ENCODE assay signal across 15 cellular contexts in genomic region chr1:204171751-204172178, GRCh38. TPM values are rescaled to one million over a fixed set of nuclear protein-coding genes. Genes with fewer than 3 reads are reported as not detected.
DNase-seq lines count a peak whose midpoint lies in the region; ATAC-seq and TF ChIP-seq lines count a peak whose summit lies in the region.
"Had no signal": no experiment of that assay in that cellular context is flagged by ENCODE, and none has a peak within 500 bp of the region (broad histone marks: within the 10 kb centered on the region; RNA-seq: fewer than 3 reads in every experiment).

No MANE protein-coding gene starts in this region.

- H3K79me2 ChIP-seq in trophoblast cell (ENCODE audit: control insufficient read depth, insufficient read depth, low read length, poor library complexity) = no peaks in the 10 kb centered on the region

- H3K36me3 Mint-ChIP-seq in HFFc6 (ENCODE audit: low read depth) = peaks cover 18% of the 10 kb centered on the region; the same call in 1 of the 2 replicates

- no peaks in the 10 kb centered on the region for H3K79me1 ChIP-seq in trophoblast cell (ENCODE audit: low read length)

- peaks cover 2 to 7% of the 10 kb centered on the region in 2 experiments for H3K4me1 ChIP-seq in trophoblast cell (ENCODE audit: control insufficient read depth in 1 of 2, insufficient read depth in 2 of 2, low read length in 2 of 2)
- no peaks in the 10 kb centered on the region for H3K4me1 ChIP-seq in heart right ventricle
- H3K4me1 ChIP-seq: colonic mucosa had no signal

- intact Hi-C loops in heart right ventricle (cut with DNase I) = no loop called here

- peak overlapping the region; percentile 94 for H3K27ac ChIP-seq in epithelial cell of prostate
- H3K27ac ChIP-seq in trophoblast cell (ENCODE audit: low read depth, low read length) = no peak overlapping the region
- no peak overlapping the region for H3K27ac ChIP-seq in heart right ventricle
- H3K27ac ChIP-seq: colonic mucosa, SK-N-MC had no signal

- H3K36me3 ChIP-seq in trophoblast cell (ENCODE audit: control insufficient read depth in 1 of 2, insufficient read depth in 2 of 2, low read length in 2 of 2) (no peaks in the 10 kb centered on the region), heart right ventricle (no peaks in the 10 kb centered on the region), H7 (replicated peaks; ENCODE audit: control insufficient read depth, insufficient read depth, low read length) (no peaks in the 10 kb centered on the region)
- H3K36me3 ChIP-seq: colonic mucosa had no signal

- peaks cover 2% of the 10 kb centered on the region for H3K9me3 ChIP-seq in trophoblast cell (ENCODE audit: insufficient read depth, low read depth, low read length)
- peaks cover 0 to 32% (median 16%) of the 10 kb centered on the region in 11 donors for H3K9me3 ChIP-seq in heart right ventricle
- H3K9me3 ChIP-seq: colonic mucosa had no signal

- H2BK5ac ChIP-seq in trophoblast cell (ENCODE audit: low read depth, low read length, poor library complexity) = no peak overlapping the region

- no peak overlapping the region for H2BK12ac ChIP-seq in trophoblast cell (ENCODE audit: low read length)

- no peak overlapping the region for H4K8ac ChIP-seq in trophoblast cell (ENCODE audit: low read depth, low read length)

- H3K4me1 Mint-ChIP-seq in HFFc6 (ENCODE audit: low read depth) = peaks cover 32% of the 10 kb centered on the region
- H3K4me1 Mint-ChIP-seq: activated CD4-positive, alpha-beta T cell treated with anti-CD3 and anti-CD28 coated beads for 36 hours had no signal

- no peak overlapping the region for H2BK120ac ChIP-seq in trophoblast cell (ENCODE audit: insufficient read depth, low read length, poor library complexity)

- TF ChIP-seq CTCF in HFFc6 (IDR thresholded peaks at IDR 0.05) (no peak), heart right ventricle (IDR thresholded peaks at IDR 0.05) (no peak)

- H4K91ac ChIP-seq in trophoblast cell (ENCODE audit: low read depth, low read length) = no peak overlapping the region

- H4K12ac ChIP-seq in trophoblast cell (ENCODE audit: low read depth, low read length) = no peak overlapping the region

- H3K4me3 Mint-ChIP-seq in HFFc6 = peak overlapping the region; percentile 14
- H3K4me3 Mint-ChIP-seq: activated CD4-positive, alpha-beta T cell treated with anti-CD3 and anti-CD28 coated beads for 36 hours had no signal

- H3K4me3 ChIP-seq in trophoblast cell (ENCODE audit: low read depth, low read length) = no peak overlapping the region
- H3K4me3 ChIP-seq in heart right ventricle = no peak overlapping the region
- no peak overlapping the region for H3K4me3 ChIP-seq in H7 (ENCODE audit: insufficient read depth, low read depth, low read length)
- H3K4me3 ChIP-seq: colonic mucosa, SK-N-MC had no signal

- no peak overlapping the region for H3K23ac ChIP-seq in trophoblast cell (ENCODE audit: low read length)

- no peak overlapping the region for H3K4ac ChIP-seq in trophoblast cell (ENCODE audit: low read depth, low read length)

- WGBS in trophoblast cell (ENCODE audit: extremely low coverage, insufficient coverage, insufficient read length) = no CpG with 5 or more reads among the region's 4 CpGs
- WGBS in heart right ventricle, 2 donors = 57 to 64% methylated on average over 4 of the region's 4 CpGs

- no peak overlapping the region for H3K9ac ChIP-seq in trophoblast cell (ENCODE audit: low read length)

- H3K27me3 Mint-ChIP-seq in HFFc6 (ENCODE audit: insufficient read depth) = no peaks in the 10 kb centered on the region

- DNase-seq in HFFc6 (peak; percentile 77), RKO (ENCODE audit: low spot score) (peak; percentile 85), epithelial cell of prostate (ENCODE audit: low read depth, low spot score) (peak; percentile 98), trophoblast cell (peak; percentile 70 to 96), heart right ventricle (no peak), amygdala (lab: John Stamatoyannopoulos, UW) (no peak), H7 (no peak)
- DNase-seq: activated CD4-positive, alpha-beta T cell treated with anti-CD3 and anti-CD28 coated beads for 36 hours; activated effector memory CD4-positive, alpha-beta T cell treated with anti-CD3 and anti-CD28 coated beads, Interleukin-2, amount 50 U/mL, for 16 hours; colonic mucosa; glutamatergic neuron had no signal

- no peak for ATAC-seq in heart right ventricle
- ATAC-seq in HG03342 (IDR thresholded peaks at IDR 0.05; ENCODE audit: unreplicated experiment) = no peak
- ATAC-seq: activated CD4-positive, alpha-beta T cell treated with anti-CD3 and anti-CD28 coated beads for 36 hours had no signal

- H3K27ac Mint-ChIP-seq in HFFc6 = peak overlapping the region; percentile 83
- H3K27ac Mint-ChIP-seq: activated CD4-positive, alpha-beta T cell treated with anti-CD3 and anti-CD28 coated beads for 36 hours had no signal

- H3K9me3 Mint-ChIP-seq in HFFc6 = peaks cover 17% of the 10 kb centered on the region

- H3K4me2 ChIP-seq in trophoblast cell (ENCODE audit: low read length) = no peak overlapping the region

- no peak overlapping the region for H3K18ac ChIP-seq in trophoblast cell (ENCODE audit: low read length)

- no peaks in the 10 kb centered on the region for H3K27me3 ChIP-seq in trophoblast cell (ENCODE audit: insufficient read depth, low read length)
- H3K27me3 ChIP-seq in heart right ventricle = peaks cover 0 to 23% (median 8%) of the 10 kb centered on the region in 7 donors
- H3K27me3 ChIP-seq in H7 (ENCODE audit: control insufficient read depth, insufficient read depth, low read length) = peaks cover 2% of the 10 kb centered on the region; the same call in 1 of the 2 replicates
- H3K27me3 ChIP-seq: colonic mucosa had no signal

- H2AFZ ChIP-seq in trophoblast cell (ENCODE audit: insufficient read depth, low read length, poor library complexity) = no peak overlapping the region

- no peak overlapping the region for H3K14ac ChIP-seq in trophoblast cell (ENCODE audit: low read length)

- no peak overlapping the region for H2AK5ac ChIP-seq in trophoblast cell (ENCODE audit: low read length)

RNA-seq across cellular contexts. Expression of gene REN, which starts 5.6 kb away (rescaled TPM):
- total RNA-seq in HFFc6 (2021; fragmentation: NEBNext Ultra II Directional; extraction: Animal tissue kit (Norgen Biotek cat#: 25700)) = under 1 TPM in 5 of 6 experiments, not detected in 1; 0.17 to 0.39 (median 0.34) TPM
- polyA plus RNA-seq in trophoblast cell (2013) = 0.04 TPM in 1 of 2 replicates, not detected in the other
- not detected for total RNA-seq in heart right ventricle
- not detected for polyA plus RNA-seq in heart right ventricle
- not detected in 2 replicates for total RNA-seq in H7 (2014; rRNA removed; shearing (Covaris generic))
- total RNA-seq: activated CD4-positive, alpha-beta T cell treated with anti-CD3 and anti-CD28 coated beads for 36 hours; NCI-H460; posterior vena cava had no signal

RNA-seq across cellular contexts. Expression of gene ETNK2, which starts 19.9 kb away (rescaled TPM):
- 1 to 10 TPM; 3.1 to 6.3 (median 3.9) TPM for total RNA-seq in HFFc6 (2021; fragmentation: NEBNext Ultra II Directional; extraction: Animal tissue kit (Norgen Biotek cat#: 25700))
- 7.7 and 8.1 TPM in 2 replicates for polyA plus RNA-seq in trophoblast cell (2013)
- total RNA-seq in heart right ventricle = 1 to 10 TPM in 8 of 10 donors, under 1 TPM in 2; 0.47 to 5.2 (median 2.3) TPM
- 1 to 10 TPM; 1.1 to 4.2 TPM for polyA plus RNA-seq in heart right ventricle
- total RNA-seq in H7 (2014; rRNA removed; shearing (Covaris generic)) = 44.3 and 57.7 TPM in 2 replicates

RNA-seq across cellular contexts. Expression of gene KISS1, which starts 24.5 kb away (rescaled TPM):
- 1 to 10 TPM; 2.6 to 4.3 (median 3.6) TPM for total RNA-seq in HFFc6 (2021; fragmentation: NEBNext Ultra II Directional; extraction: Animal tissue kit (Norgen Biotek cat#: 25700))
- 0.08 TPM in 1 of 2 replicates, not detected in the other for polyA plus RNA-seq in trophoblast cell (2013)
- not detected for total RNA-seq in heart right ventricle
- polyA plus RNA-seq in heart right ventricle = not detected
- total RNA-seq in H7 (2014; rRNA removed; shearing (Covaris generic)) = not detected in 2 replicates
- total RNA-seq: activated CD4-positive, alpha-beta T cell treated with anti-CD3 and anti-CD28 coated beads for 36 hours; NCI-H460; posterior vena cava had no signal

RNA-seq across cellular contexts. Expression of gene GOLT1A, which starts 42.0 kb away (rescaled TPM):
- total RNA-seq in HFFc6 (2021; fragmentation: NEBNext Ultra II Directional; extraction: Animal tissue kit (Norgen Biotek cat#: 25700)) = not detected
- 0.74 and 0.76 TPM in 2 replicates for polyA plus RNA-seq in trophoblast cell (2013)
- total RNA-seq in heart right ventricle = not detected
- under 1 TPM in 1 of 2 donors, not detected in 1; 0.43 TPM for polyA plus RNA-seq in heart right ventricle
- total RNA-seq in H7 (2014; rRNA removed; shearing (Covaris generic)) = 0.76 and 1.0 TPM in 2 replicates
- total RNA-seq: NCI-H460, posterior vena cava had no signal

Comparison
In these comparisons a context has a peak if more than half of its experiments do, and no peak if none do; other contexts are left out.
1. DNase-seq: peak in HFFc6 (single experiment), RKO (single experiment), epithelial cell of prostate (single experiment) and trophoblast cell (2 of 2); none in heart right ventricle (0 of 2), amygdala (0 of 56) and H7 (single experiment).